In genomic region chr18:34729264-34729663, GRCh38 we compare ENCODE assay signal across 8 cellular contexts. TPM values are rescaled to one million over a fixed set of nuclear protein-coding genes. Genes with fewer than 3 reads are reported as not detected.
DNase-seq lines count a peak whose midpoint lies in the region; ATAC-seq and TF ChIP-seq lines count a peak whose summit lies in the region.

No MANE protein-coding gene starts in this region.

- intact Hi-C loops in right lobe of liver (cut with DNase I) (no loop called here), head of caudate nucleus (cut with DNase I) (no loop called here)

- no peaks in the 10 kb centered on the region for H3K27me3 ChIP-seq in right lobe of liver

- TF ChIP-seq POLR2A in right lobe of liver (IDR thresholded peaks at IDR 0.05) = no peak

- TF ChIP-seq CTCF in right lobe of liver (IDR thresholded peaks at IDR 0.05) = peak; percentile 19 to 47 (median 32)

- peak; percentile 80 for ATAC-seq in GM18907 (IDR thresholded peaks at IDR 0.05; ENCODE audit: unreplicated experiment)
- ATAC-seq in right lobe of liver = peak; percentile 47 to 67 (median 56)

- 38% methylated on average over 2 of the region's 2 CpGs for WGBS in right lobe of liver (ENCODE audit: insufficient coverage, low coverage, low lambda C conversion rate, missing lambda C conversion rate)

- in situ Hi-C loops in KBM-7 (cut with MboI; ENCODE audit: low pct_unique_long_range_greater_than_20kb, low sequenced_read_pairs) = no loop called here
- in situ Hi-C loops in T47D (cut with HindIII; ENCODE audit: low pct_unique_long_range_greater_than_20kb, low sequenced_read_pairs) = no loop called here

- H3K36me3 ChIP-seq in right lobe of liver = no peaks in the 10 kb centered on the region

- DNase-seq in AG08396 (ENCODE audit: low spot score) = peak; percentile 19
- peak; percentile 25 for DNase-seq in KBM-7
- DNase-seq in T47D (ENCODE audit: low read depth in 1 of 2, low spot score in 1 of 2) = peak; percentile 27 to 65
- no peak for DNase-seq in right lobe of liver
- no peak for DNase-seq in activated CD4-positive, CD25-positive, alpha-beta regulatory T cell treated with anti-CD3 and anti-CD28 coated beads, Interleukin-2, amount 50 U/mL, for 72 hours
- DNase-seq in head of caudate nucleus = no peak
- no peak for DNase-seq in activated naive CD4-positive, alpha-beta T cell treated with anti-CD3 and anti-CD28 coated beads, Interleukin-2, amount 50 U/mL, for 16 hours

- H3K4me1 ChIP-seq in right lobe of liver = no peaks in the 10 kb centered on the region

- H3K9me3 ChIP-seq in right lobe of liver = no peaks in the 10 kb centered on the region

- H3K4me3 ChIP-seq in right lobe of liver = no peak overlapping the region

- no peak overlapping the region for H3K27ac ChIP-seq in right lobe of liver

RNA-seq across cellular contexts. Expression of gene DTNA, which starts 19.2 kb away (rescaled TPM):
- total RNA-seq in right lobe of liver = 10 to 100 TPM in 3 of 6 experiments, 1 to 10 TPM in 2, under 1 TPM in 1; 0.90 to 29.4 (median 13.7) TPM

Comparison
In these comparisons a context has a peak if more than half of its experiments do, and no peak if none do; other contexts are left out.
1. DNase-seq: peak in AG08396 (single experiment), KBM-7 (single experiment) and T47D (2 of 2); none in right lobe of liver (0 of 3), activated CD4-positive, CD25-positive, alpha-beta regulatory T cell treated with anti-CD3 and anti-CD28 coated beads, Interleukin-2, amount 50 U/mL, for 72 hours (single experiment), head of caudate nucleus (0 of 42) and activated naive CD4-positive, alpha-beta T cell treated with anti-CD3 and anti-CD28 coated beads, Interleukin-2, amount 50 U/mL, for 16 hours (single experiment).